In genomic region chr4:76199664-76200211, GRCh38 we compare ENCODE assay signal across 1 cellular context.
TF ChIP-seq lines count a peak whose summit lies in the region.

No MANE protein-coding gene starts in this region.

TF ChIP-seq in GM12878, 131 proteins besides CTCF, POLR2A, EP300 and RAD21 (continued from another document and continues in another):
- TF ChIP-seq, protein P1, sequence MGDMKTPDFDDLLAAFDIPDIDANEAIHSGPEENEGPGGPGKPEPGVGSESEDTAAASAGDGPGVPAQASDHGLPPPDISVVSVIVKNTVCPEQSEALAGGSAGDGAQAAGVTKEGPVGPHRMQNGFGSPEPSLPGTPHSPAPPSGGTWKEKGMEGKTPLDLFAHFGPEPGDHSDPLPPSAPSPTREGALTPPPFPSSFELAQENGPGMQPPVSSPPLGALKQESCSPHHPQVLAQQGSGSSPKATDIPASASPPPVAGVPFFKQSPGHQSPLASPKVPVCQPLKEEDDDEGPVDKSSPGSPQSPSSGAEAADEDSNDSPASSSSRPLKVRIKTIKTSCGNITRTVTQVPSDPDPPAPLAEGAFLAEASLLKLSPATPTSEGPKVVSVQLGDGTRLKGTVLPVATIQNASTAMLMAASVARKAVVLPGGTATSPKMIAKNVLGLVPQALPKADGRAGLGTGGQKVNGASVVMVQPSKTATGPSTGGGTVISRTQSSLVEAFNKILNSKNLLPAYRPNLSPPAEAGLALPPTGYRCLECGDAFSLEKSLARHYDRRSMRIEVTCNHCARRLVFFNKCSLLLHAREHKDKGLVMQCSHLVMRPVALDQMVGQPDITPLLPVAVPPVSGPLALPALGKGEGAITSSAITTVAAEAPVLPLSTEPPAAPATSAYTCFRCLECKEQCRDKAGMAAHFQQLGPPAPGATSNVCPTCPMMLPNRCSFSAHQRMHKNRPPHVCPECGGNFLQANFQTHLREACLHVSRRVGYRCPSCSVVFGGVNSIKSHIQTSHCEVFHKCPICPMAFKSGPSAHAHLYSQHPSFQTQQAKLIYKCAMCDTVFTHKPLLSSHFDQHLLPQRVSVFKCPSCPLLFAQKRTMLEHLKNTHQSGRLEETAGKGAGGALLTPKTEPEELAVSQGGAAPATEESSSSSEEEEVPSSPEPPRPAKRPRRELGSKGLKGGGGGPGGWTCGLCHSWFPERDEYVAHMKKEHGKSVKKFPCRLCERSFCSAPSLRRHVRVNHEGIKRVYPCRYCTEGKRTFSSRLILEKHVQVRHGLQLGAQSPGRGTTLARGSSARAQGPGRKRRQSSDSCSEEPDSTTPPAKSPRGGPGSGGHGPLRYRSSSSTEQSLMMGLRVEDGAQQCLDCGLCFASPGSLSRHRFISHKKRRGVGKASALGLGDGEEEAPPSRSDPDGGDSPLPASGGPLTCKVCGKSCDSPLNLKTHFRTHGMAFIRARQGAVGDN (IDR thresholded peaks at IDR 0.05), result no peak
- no peak for TF ChIP-seq SUPT20H (IDR thresholded peaks at IDR 0.05; ENCODE audit: borderline replicate concordance, control insufficient read depth, low read depth, low read length)
- TF ChIP-seq RUNX3 (IDR thresholded peaks at IDR 0.05; ENCODE audit: low read length), result peak; percentile 94
- TF ChIP-seq EED (IDR thresholded peaks at IDR 0.05; ENCODE audit: low read depth), result peak; percentile 98
- no peak for TF ChIP-seq TARDBP (IDR thresholded peaks at IDR 0.05; ENCODE audit: borderline replicate concordance)
- TF ChIP-seq NFYA (IDR thresholded peaks at IDR 0.05; ENCODE audit: borderline replicate concordance, low read depth, low read length), result no peak
- TF ChIP-seq, protein P2, sequence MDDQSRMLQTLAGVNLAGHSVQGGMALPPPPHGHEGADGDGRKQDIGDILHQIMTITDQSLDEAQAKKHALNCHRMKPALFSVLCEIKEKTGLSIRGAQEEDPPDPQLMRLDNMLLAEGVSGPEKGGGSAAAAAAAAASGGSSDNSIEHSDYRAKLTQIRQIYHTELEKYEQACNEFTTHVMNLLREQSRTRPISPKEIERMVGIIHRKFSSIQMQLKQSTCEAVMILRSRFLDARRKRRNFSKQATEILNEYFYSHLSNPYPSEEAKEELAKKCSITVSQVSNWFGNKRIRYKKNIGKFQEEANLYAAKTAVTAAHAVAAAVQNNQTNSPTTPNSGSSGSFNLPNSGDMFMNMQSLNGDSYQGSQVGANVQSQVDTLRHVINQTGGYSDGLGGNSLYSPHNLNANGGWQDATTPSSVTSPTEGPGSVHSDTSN (IDR thresholded peaks at IDR 0.05; ENCODE audit: insufficient replicate concordance, low read depth, low read length), result peak; percentile 74
- TF ChIP-seq SMARCA5 (IDR thresholded peaks at IDR 0.05), result no peak
- TF ChIP-seq, protein P3, sequence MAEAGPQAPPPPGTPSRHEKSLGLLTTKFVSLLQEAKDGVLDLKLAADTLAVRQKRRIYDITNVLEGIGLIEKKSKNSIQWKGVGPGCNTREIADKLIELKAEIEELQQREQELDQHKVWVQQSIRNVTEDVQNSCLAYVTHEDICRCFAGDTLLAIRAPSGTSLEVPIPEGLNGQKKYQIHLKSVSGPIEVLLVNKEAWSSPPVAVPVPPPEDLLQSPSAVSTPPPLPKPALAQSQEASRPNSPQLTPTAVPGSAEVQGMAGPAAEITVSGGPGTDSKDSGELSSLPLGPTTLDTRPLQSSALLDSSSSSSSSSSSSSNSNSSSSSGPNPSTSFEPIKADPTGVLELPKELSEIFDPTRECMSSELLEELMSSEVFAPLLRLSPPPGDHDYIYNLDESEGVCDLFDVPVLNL (IDR thresholded peaks at IDR 0.05; ENCODE audit: low read depth, low read length), result no peak
- peak; percentile 81 for TF ChIP-seq BCL3 (IDR thresholded peaks at IDR 0.05; ENCODE audit: borderline replicate concordance, insufficient read depth, low read depth, low read length, poor library complexity, severe bottlenecking)
- TF ChIP-seq JUND (IDR thresholded peaks at IDR 0.05; ENCODE audit: low read depth, low read length), result no peak
- TF ChIP-seq NRF1 (conservative IDR thresholded peaks at IDR 0.05; ENCODE audit: low read depth, low read length), result no peak
- TF ChIP-seq RB1 (IDR thresholded peaks at IDR 0.05; ENCODE audit: borderline replicate concordance), result no peak
- peak; percentile 67 for TF ChIP-seq YY1 (IDR thresholded peaks at IDR 0.05; ENCODE audit: low read depth, low read length)
- TF ChIP-seq CHD4 (IDR thresholded peaks at IDR 0.05), result no peak
- peak; percentile 78; the same call in 1 of the 2 replicates for TF ChIP-seq MTA3 (IDR thresholded peaks at IDR 0.05; ENCODE audit: borderline replicate concordance, low read length)
- TF ChIP-seq PAX8 (IDR thresholded peaks at IDR 0.05), result no peak
- TF ChIP-seq BCL11A (IDR thresholded peaks at IDR 0.05; ENCODE audit: low read depth, low read length), result peak; percentile 96
- no peak for TF ChIP-seq RELA (IDR thresholded peaks at IDR 0.05; ENCODE audit: borderline replicate concordance, partially characterized antibody)
- TF ChIP-seq PML (IDR thresholded peaks at IDR 0.05; ENCODE audit: low read length), result no peak; the same call in 1 of the 2 replicates
- peak; percentile 87 for TF ChIP-seq ATF7 (IDR thresholded peaks at IDR 0.05; ENCODE audit: low read depth)
- peak; percentile 48; the same call in 1 of the 2 replicates for TF ChIP-seq CHD2 (IDR thresholded peaks at IDR 0.05; ENCODE audit: borderline replicate concordance, low read depth, low read length)
- TF ChIP-seq CBFB (IDR thresholded peaks at IDR 0.05; ENCODE audit: low read depth), result peak; percentile 72; the same call in 1 of the 2 replicates
- TF ChIP-seq ZNF592 (IDR thresholded peaks at IDR 0.05), result 0 out of 2 replicates have a peak, but pooled peaks have one; percentile 37
- TF ChIP-seq, protein P4, sequence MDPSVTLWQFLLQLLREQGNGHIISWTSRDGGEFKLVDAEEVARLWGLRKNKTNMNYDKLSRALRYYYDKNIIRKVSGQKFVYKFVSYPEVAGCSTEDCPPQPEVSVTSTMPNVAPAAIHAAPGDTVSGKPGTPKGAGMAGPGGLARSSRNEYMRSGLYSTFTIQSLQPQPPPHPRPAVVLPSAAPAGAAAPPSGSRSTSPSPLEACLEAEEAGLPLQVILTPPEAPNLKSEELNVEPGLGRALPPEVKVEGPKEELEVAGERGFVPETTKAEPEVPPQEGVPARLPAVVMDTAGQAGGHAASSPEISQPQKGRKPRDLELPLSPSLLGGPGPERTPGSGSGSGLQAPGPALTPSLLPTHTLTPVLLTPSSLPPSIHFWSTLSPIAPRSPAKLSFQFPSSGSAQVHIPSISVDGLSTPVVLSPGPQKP (IDR thresholded peaks at IDR 0.05; ENCODE audit: low read depth, low read length), result no peak
- TF ChIP-seq ZNF384 (IDR thresholded peaks at IDR 0.05; ENCODE audit: borderline replicate concordance, low read depth, low read length), result no peak
- TF ChIP-seq EGR1 (IDR thresholded peaks at IDR 0.05; ENCODE audit: borderline replicate concordance in 1 of 2, low read depth in 2 of 2, low read length in 2 of 2), result no peak
- peak; percentile 86 for TF ChIP-seq CREM (IDR thresholded peaks at IDR 0.05; ENCODE audit: low read depth)
- no peak for TF ChIP-seq WRNIP1 (IDR thresholded peaks at IDR 0.05; ENCODE audit: borderline replicate concordance, low read depth, low read length)
- peak; percentile 57 for TF ChIP-seq MEF2B (IDR thresholded peaks at IDR 0.05; ENCODE audit: partially characterized antibody, poor library complexity, severe bottlenecking)
- no peak for TF ChIP-seq FOXK2 (IDR thresholded peaks at IDR 0.05)
- peak in 1 of 2 experiments; percentile 51; a peak in 1 of 4 replicates for TF ChIP-seq ETV6 (conservative IDR thresholded peaks at IDR 0.05 in 1 of 2, IDR thresholded peaks at IDR 0.05 in 1 of 2; ENCODE audit: borderline replicate concordance in 1 of 2, low read depth in 1 of 2)
- no peak for TF ChIP-seq ZBTB4 (CRISPR knock-in tag; IDR thresholded peaks at IDR 0.05)
- no peak for TF ChIP-seq BRCA1 (IDR thresholded peaks at IDR 0.05; ENCODE audit: low read depth, low read length)
- TF ChIP-seq HCFC1 (IDR thresholded peaks at IDR 0.05; ENCODE audit: low read length), result no peak
- TF ChIP-seq, protein P5, sequence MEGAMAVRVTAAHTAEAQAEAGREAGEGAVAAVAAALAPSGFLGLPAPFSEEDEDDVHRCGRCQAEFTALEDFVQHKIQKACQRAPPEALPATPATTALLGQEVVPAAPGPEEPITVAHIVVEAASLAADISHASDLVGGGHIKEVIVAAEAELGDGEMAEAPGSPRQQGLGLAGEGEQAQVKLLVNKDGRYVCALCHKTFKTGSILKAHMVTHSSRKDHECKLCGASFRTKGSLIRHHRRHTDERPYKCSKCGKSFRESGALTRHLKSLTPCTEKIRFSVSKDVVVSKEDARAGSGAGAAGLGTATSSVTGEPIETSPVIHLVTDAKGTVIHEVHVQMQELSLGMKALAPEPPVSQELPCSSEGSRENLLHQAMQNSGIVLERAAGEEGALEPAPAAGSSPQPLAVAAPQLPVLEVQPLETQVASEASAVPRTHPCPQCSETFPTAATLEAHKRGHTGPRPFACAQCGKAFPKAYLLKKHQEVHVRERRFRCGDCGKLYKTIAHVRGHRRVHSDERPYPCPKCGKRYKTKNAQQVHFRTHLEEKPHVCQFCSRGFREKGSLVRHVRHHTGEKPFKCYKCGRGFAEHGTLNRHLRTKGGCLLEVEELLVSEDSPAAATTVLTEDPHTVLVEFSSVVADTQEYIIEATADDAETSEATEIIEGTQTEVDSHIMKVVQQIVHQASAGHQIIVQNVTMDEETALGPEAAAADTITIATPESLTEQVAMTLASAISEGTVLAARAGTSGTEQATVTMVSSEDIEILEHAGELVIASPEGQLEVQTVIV (IDR thresholded peaks at IDR 0.05; ENCODE audit: borderline replicate concordance, partially characterized antibody), result no peak
- peak; percentile 83 for TF ChIP-seq TBL1XR1 (IDR thresholded peaks at IDR 0.05; ENCODE audit: low read depth, low read length)
- TF ChIP-seq PAX5 (IDR thresholded peaks at IDR 0.05; ENCODE audit: borderline replicate concordance, low read depth, low read length), result peak; percentile 90
- TF ChIP-seq LARP7 (IDR thresholded peaks at IDR 0.05), result no peak
- peak; percentile 99 for TF ChIP-seq TCF12 (IDR thresholded peaks at IDR 0.05; ENCODE audit: low read depth, low read length)
- TF ChIP-seq RELB (IDR thresholded peaks at IDR 0.05; ENCODE audit: low read depth), result peak; percentile 89
